Comparison of ENCODE assay signal across 1 cellular context in genomic region chr22:20435436-20436308, GRCh38.
TF ChIP-seq lines count a peak whose summit lies in the region.

No MANE protein-coding gene starts in this region.

TF ChIP-seq in K562, 482 proteins besides CTCF, POLR2A, EP300 and RAD21 (continues in another document):
- TF ChIP-seq USF2 (CRISPR knock-in tag; IDR thresholded peaks at IDR 0.05) (no peak), IFI16 (CRISPR knock-in tag; IDR thresholded peaks at IDR 0.05) (no peak), ZNF655 (CRISPR knock-in tag; IDR thresholded peaks at IDR 0.05) (no peak), ZBTB40 (IDR thresholded peaks at IDR 0.05) (no peak), ZBTB40 (CRISPR knock-in tag; IDR thresholded peaks at IDR 0.05) (peak; percentile 38; the same call in 1 of the 2 replicates), TBP (optimal IDR thresholded peaks at IDR 0.05; ENCODE audit: low read depth, low read length) (peak; percentile 14), MAX (CRISPR knock-in tag; IDR thresholded peaks at IDR 0.05) (peak; percentile 22), HNRNPL (IDR thresholded peaks at IDR 0.05; ENCODE audit: low read depth, low read length) (no peak), MCM7 (IDR thresholded peaks at IDR 0.05) (0 out of 4 replicates have a peak, but pooled peaks of 1 of the 2 experiments have one; percentile 72), USF1 (CRISPR knock-in tag; IDR thresholded peaks at IDR 0.05) (peak; percentile 20), GABPB2 (CRISPR knock-in tag; conservative IDR thresholded peaks at IDR 0.05) (0 out of 2 replicates have a peak, but pooled peaks have one; percentile 32), RBM14 (IDR thresholded peaks at IDR 0.05; ENCODE audit: borderline replicate concordance, insufficient read depth, low read depth, low read length) (no peak), MBD2 (IDR thresholded peaks at IDR 0.05; ENCODE audit: borderline replicate concordance, low read depth) (no peak), FOXA3 (CRISPR knock-in tag; conservative IDR thresholded peaks at IDR 0.05 in 1 of 2, IDR thresholded peaks at IDR 0.05 in 1 of 2) (peak in 1 of 2 experiments; percentile 56; a peak in 1 of 4 replicates), EZH2 (IDR thresholded peaks at IDR 0.05; ENCODE audit: borderline replicate concordance, low read depth, low read length) (peak; percentile 90), PHTF2 (CRISPR knock-in tag; IDR thresholded peaks at IDR 0.05) (no peak), MLLT1 (IDR thresholded peaks at IDR 0.05) (no peak), PURB (CRISPR knock-in tag; IDR thresholded peaks at IDR 0.05; ENCODE audit: low read depth) (no peak), MYBL2 (IDR thresholded peaks at IDR 0.05; ENCODE audit: low read depth) (no peak), MYBL2 (CRISPR knock-in tag; IDR thresholded peaks at IDR 0.05; ENCODE audit: borderline replicate concordance) (peak; percentile 15; the same call in 1 of the 2 replicates), GATAD2A (IDR thresholded peaks at IDR 0.05) (no peak), ZNF740 (CRISPR knock-in tag; IDR thresholded peaks at IDR 0.05) (0 out of 2 replicates have a peak, but pooled peaks have one; percentile 38), ZNF740 (tag; IDR thresholded peaks at IDR 0.05) (no peak), ZNF263 (CRISPR knock-in tag; IDR thresholded peaks at IDR 0.05; ENCODE audit: borderline replicate concordance) (peak; percentile 40; the same call in 1 of the 2 replicates), IRF2 (CRISPR knock-in tag; IDR thresholded peaks at IDR 0.05) (peak; percentile 79; the same call in 1 of the 2 replicates), ARID4B (CRISPR knock-in tag; IDR thresholded peaks at IDR 0.05) (0 out of 2 replicates have a peak, but pooled peaks have one; percentile 17), MBD1 (CRISPR knock-in tag; IDR thresholded peaks at IDR 0.05) (no peak), HBP1 (CRISPR knock-in tag; IDR thresholded peaks at IDR 0.05) (no peak), PYGO2 (tag; IDR thresholded peaks at IDR 0.05) (0 out of 2 replicates have a peak, but pooled peaks have one; percentile 7), NONO (IDR thresholded peaks at IDR 0.05; ENCODE audit: low read depth in 2 of 2, low read length in 1 of 2) (no peak)
